8 cellular contexts compared by ENCODE assay signal in genomic region chr3:196632033-196632751, GRCh38. TPM values are rescaled to one million over a fixed set of nuclear protein-coding genes. Genes with fewer than 3 reads are reported as not detected.
DNase-seq lines count a peak whose midpoint lies in the region; ATAC-seq and TF ChIP-seq lines count a peak whose summit lies in the region.

No MANE protein-coding gene starts in this region.

- ATAC-seq in GM19035 (IDR thresholded peaks at IDR 0.05; ENCODE audit: unreplicated experiment) = peak; percentile 82
- ATAC-seq in HG03342 (IDR thresholded peaks at IDR 0.05; ENCODE audit: unreplicated experiment) = peak; percentile 70
- peak; percentile 80 to 85 for ATAC-seq in activated CD4-positive, CD25-positive, alpha-beta regulatory T cell treated with anti-CD3 and anti-CD28 coated beads, Interleukin-2, amount 50 U/mL, for 24 hours

- DNase-seq in AG10803 (ENCODE audit: low read depth) = peak; percentile 55
- peak; percentile 72 to 88 for DNase-seq in NCI-H446 (lab: John Stamatoyannopoulos, UW)
- peak; percentile 87 for DNase-seq in cerebellar cortex (ENCODE audit: low spot score)
- DNase-seq in kidney epithelial cell (ENCODE audit: low read depth) = no peak
- DNase-seq in stimulated activated CD4-positive, alpha-beta T cell treated with anti-CD3 and anti-CD28 coated beads, Interleukin-15, amount 100 ng/mL, for 48 hours (ENCODE audit: low read depth in 2 of 2) = peak; percentile 77 to 80

- H3K36me3 ChIP-seq in kidney epithelial cell (ENCODE audit: control insufficient read depth, insufficient read depth, low read length) = no peaks in the 10 kb centered on the region

- peaks cover 3% of the 10 kb centered on the region for H3K27me3 ChIP-seq in kidney epithelial cell (ENCODE audit: control insufficient read depth, insufficient read depth, low read length)

- TF ChIP-seq CTCF in AG10803 (conservative IDR thresholded peaks at IDR 0.05; ENCODE audit: low read length) (peak; percentile 34; the same call in 1 of the 2 replicates), kidney epithelial cell (IDR thresholded peaks at IDR 0.05; ENCODE audit: insufficient read depth, low read length, poor library complexity, severe bottlenecking) (peak; percentile 43)

- H3K4me3 ChIP-seq in AG10803 (ENCODE audit: low read length) (peak overlapping the region; percentile 70), kidney epithelial cell (ENCODE audit: low read depth, low read length) (peak overlapping the region; percentile 55)

RNA-seq across cellular contexts. Expression of gene NRROS, which starts 7.3 kb away (rescaled TPM):
- total RNA-seq in kidney epithelial cell = 1.8 and 2.5 TPM in 2 replicates
